ENCODE assay signal across 8 cellular contexts in the genomic region with DNA sequence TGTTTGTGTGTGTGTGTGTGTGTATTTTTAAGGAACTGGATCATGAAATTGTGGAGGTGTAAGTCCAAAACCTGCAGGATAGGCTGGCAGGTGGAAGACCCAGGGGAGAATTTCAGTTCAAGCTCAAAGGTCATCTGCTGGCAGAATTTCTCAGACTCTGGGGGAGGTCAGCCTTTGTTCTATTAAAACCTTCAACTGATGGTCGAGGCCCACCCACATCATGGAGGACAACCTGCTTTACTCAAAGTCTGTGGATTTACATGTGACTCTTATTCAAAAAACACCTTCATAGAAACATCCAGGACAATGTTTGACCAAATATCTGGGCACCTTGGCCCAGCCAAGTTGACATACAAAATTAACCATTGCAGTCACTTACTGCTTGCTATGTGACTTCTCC.
"Had no signal": no experiment of that assay in that cellular context is flagged by ENCODE, and none has a peak within 500 bp of the region (broad histone marks: within the 10 kb centered on the region; RNA-seq: fewer than 3 reads in every experiment).

No MANE protein-coding gene starts in this region.

- H3K4me3 Mint-ChIP-seq: IgD-negative memory B cell had no signal

- H3K4me1 ChIP-seq: HAP-1 had no signal

- H3K36me3 Mint-ChIP-seq: IgD-negative memory B cell had no signal

- DNase-seq: GM23248, GOT3, H7, KG1 had no signal

- H3K27ac ChIP-seq: GM23248 had no signal

- H3K9me3 ChIP-seq: HAP-1 had no signal

- H3K27ac Mint-ChIP-seq: IgD-negative memory B cell had no signal

- H3K4me3 ChIP-seq: GM23248, HAP-1 had no signal

- H3K4me1 Mint-ChIP-seq: IgD-negative memory B cell had no signal

- H3K36me3 ChIP-seq: HAP-1 had no signal

- H2AFZ ChIP-seq: GM23248 had no signal

- FAIRE-seq: HepG2 had no signal

- ATAC-seq: HCT116, HepG2 had no signal

- H3K9ac ChIP-seq: GM23248 had no signal
